22 cellular contexts compared by ENCODE assay signal in the genomic region with DNA sequence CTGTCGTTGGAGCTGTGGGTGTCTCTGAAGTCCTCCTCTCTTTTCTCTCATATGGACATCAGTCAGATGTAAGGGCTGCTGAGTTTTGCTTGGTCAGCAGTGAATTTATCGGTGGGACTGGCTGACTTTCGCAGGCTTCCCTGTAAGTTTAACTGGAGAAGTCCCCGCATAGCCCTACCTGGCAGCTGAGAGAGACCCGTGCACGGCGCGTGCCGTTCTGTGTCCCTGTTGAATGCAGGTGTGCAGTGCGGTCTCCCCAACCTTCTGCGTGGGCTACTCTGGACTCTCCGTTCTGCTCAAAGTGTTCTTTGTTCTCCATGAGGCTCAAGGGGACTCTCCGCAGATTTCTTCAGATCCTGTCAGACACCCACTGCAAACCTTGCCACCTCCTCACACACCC.
DNase-seq lines count a peak whose midpoint lies in the region; ATAC-seq, FAIRE-seq and TF ChIP-seq lines count a peak whose summit lies in the region.
"Had no signal": no experiment of that assay in that cellular context is flagged by ENCODE, and none has a peak within 500 bp of the region (broad histone marks: within the 10 kb centered on the region; RNA-seq: fewer than 3 reads in every experiment).

No MANE protein-coding gene starts in this region.

- TF ChIP-seq POLR2A in HepG2 (IDR thresholded peaks at IDR 0.05; ENCODE audit: insufficient read depth in 1 of 2, low read depth in 2 of 2, low read length in 2 of 2) (no peak), right lobe of liver (IDR thresholded peaks at IDR 0.05) (no peak)

- WGBS in HepG2 (ENCODE audit: low lambda C conversion rate) = 73% methylated on average over 12 of the region's 13 CpGs
- 53% methylated on average over 1 of the region's 13 CpGs for WGBS in right lobe of liver (ENCODE audit: insufficient coverage, low coverage, low lambda C conversion rate, missing lambda C conversion rate)

- TF ChIP-seq CTCF in HepG2 (CRISPR knock-in tag; IDR thresholded peaks at IDR 0.05) (no peak), right lobe of liver (IDR thresholded peaks at IDR 0.05) (no peak), KMS-11 (conservative IDR thresholded peaks at IDR 0.05; ENCODE audit: low read depth, low read length) (no peak), glutamatergic neuron (IDR thresholded peaks at IDR 0.05; ENCODE audit: partially characterized antibody, unreplicated experiment) (no peak)

- H3K4me3 ChIP-seq in HepG2 (replicated peaks in 1 of 3; ENCODE audit: insufficient read depth in 1 of 3, low read depth in 2 of 3, low read length in 3 of 3) (no peak overlapping the region), right lobe of liver (no peak overlapping the region), KMS-11 (IDR thresholded peaks at IDR 0.05; ENCODE audit: insufficient read depth, low read depth, low read length) (no peak overlapping the region)
- H3K4me3 ChIP-seq in BLaER1 treated with 17β-estradiol and CSF1 and Interleukin-3, amounts not matched to agents 10 nM and 100 nM = no peak overlapping the region

- POLR2A ChIA-PET in HepG2 (lab: Yijun Ruan, JAX) = no interaction called here

- no peaks in the 10 kb centered on the region for H3K4me1 Mint-ChIP-seq in glutamatergic neuron (ENCODE audit: low read depth, unreplicated experiment)
- H3K4me1 Mint-ChIP-seq in activated naive CD8-positive, alpha-beta T cell treated with anti-CD3 and anti-CD28 coated beads for 36 hours = no peaks in the 10 kb centered on the region
- H3K4me1 Mint-ChIP-seq: CD14-positive monocyte; CD4-positive, alpha-beta memory T cell; CD4-positive, CD25-positive, alpha-beta regulatory T cell; CD8-positive, alpha-beta memory T cell had no signal

- no peaks in the 10 kb centered on the region for H3K27me3 ChIP-seq in HepG2 (ENCODE audit: control insufficient read depth in 1 of 2, insufficient read depth in 2 of 2, low read length in 2 of 2)
- no peaks in the 10 kb centered on the region for H3K27me3 ChIP-seq in right lobe of liver
- no peaks in the 10 kb centered on the region for H3K27me3 ChIP-seq in BLaER1 treated with 17β-estradiol and CSF1 and Interleukin-3, amounts not matched to agents 10 nM and 100 nM
- no peaks in the 10 kb centered on the region for H3K27me3 ChIP-seq in KMS-11 (ENCODE audit: insufficient read depth, low read depth)
- H3K27me3 ChIP-seq: BE2C had no signal

- no TSS peak for BruUV-seq in HepG2 (replicated peaks; lab: Mats Ljungman, UMichigan)

- CTCF ChIA-PET in HepG2 (lab: Yijun Ruan, JAX; ENCODE audit: low intra/inter-chr PET ratio, low total read pairs) = no interaction called here

- peaks cover 2% of the 10 kb centered on the region for H3K27me3 Mint-ChIP-seq in glutamatergic neuron (ENCODE audit: unreplicated experiment)
- peaks cover 4% of the 10 kb centered on the region for H3K27me3 Mint-ChIP-seq in activated naive CD8-positive, alpha-beta T cell treated with anti-CD3 and anti-CD28 coated beads for 36 hours
- H3K27me3 Mint-ChIP-seq: CD4-positive, CD25-positive, alpha-beta regulatory T cell had no signal

- H3K79me2 ChIP-seq in HepG2 (ENCODE audit: insufficient read depth, low read length) (no peaks in the 10 kb centered on the region), KMS-11 (ENCODE audit: insufficient read depth, low read depth) (no peaks in the 10 kb centered on the region)

- no peaks in the 10 kb centered on the region for H3K36me3 ChIP-seq in HepG2 (replicated peaks in 1 of 2; ENCODE audit: control insufficient read depth in 1 of 2, insufficient read depth in 2 of 2, low read length in 2 of 2)
- H3K36me3 ChIP-seq in right lobe of liver = no peaks in the 10 kb centered on the region
- H3K36me3 ChIP-seq in BLaER1 treated with 17β-estradiol and CSF1 and Interleukin-3, amounts not matched to agents 10 nM and 100 nM = peaks cover 0 to 8% (median 0%) of the 10 kb centered on the region in 11 experiments; a peak in 1 of 22 replicates
- no peaks in the 10 kb centered on the region for H3K36me3 ChIP-seq in KMS-11 (ENCODE audit: insufficient read depth)
- H3K36me3 ChIP-seq: BE2C had no signal

- H3K9me3 ChIP-seq in HepG2 (ENCODE audit: low read length) = no peaks in the 10 kb centered on the region
- no peaks in the 10 kb centered on the region for H3K9me3 ChIP-seq in right lobe of liver
- peaks cover 0 to 18% (median 3%) of the 10 kb centered on the region in 11 experiments; a peak in 8 of 22 replicates for H3K9me3 ChIP-seq in BLaER1 treated with 17β-estradiol and CSF1 and Interleukin-3, amounts not matched to agents 10 nM and 100 nM (replicated peaks in 1 of 11)
- H3K9me3 ChIP-seq: BE2C had no signal

- no peak overlapping the region for H3K4me3 Mint-ChIP-seq in glutamatergic neuron (ENCODE audit: unreplicated experiment)
- no peak overlapping the region for H3K4me3 Mint-ChIP-seq in activated naive CD8-positive, alpha-beta T cell treated with anti-CD3 and anti-CD28 coated beads for 36 hours
- H3K4me3 Mint-ChIP-seq: CD14-positive monocyte; CD4-positive, alpha-beta memory T cell; CD4-positive, CD25-positive, alpha-beta regulatory T cell; CD8-positive, alpha-beta memory T cell had no signal

- H3K9me3 Mint-ChIP-seq in glutamatergic neuron (ENCODE audit: unreplicated experiment) = peaks cover 2% of the 10 kb centered on the region
- H3K9me3 Mint-ChIP-seq in activated naive CD8-positive, alpha-beta T cell treated with anti-CD3 and anti-CD28 coated beads for 36 hours = no peaks in the 10 kb centered on the region

- intact Hi-C loops in HepG2 (cut with micrococcal nuclease; ENCODE audit: unreplicated experiment) (no loop called here), right lobe of liver (cut with DNase I) (no loop called here)

- in situ Hi-C loops in HepG2 (cut with HindIII; ENCODE audit: extremely low pct_ligation_motif_present, low pct_unique_long_range_greater_than_20kb) = no loop called here

- no peak overlapping the region for H3K27ac ChIP-seq in HepG2 (ENCODE audit: extremely low read length, insufficient read depth, low read length)
- no peak overlapping the region for H3K27ac ChIP-seq in right lobe of liver
- peak overlapping the region in 1 of 11 experiments; percentile 20; a peak in 1 of 22 replicates for H3K27ac ChIP-seq in BLaER1 treated with 17β-estradiol and CSF1 and Interleukin-3, amounts not matched to agents 10 nM and 100 nM
- 0 out of 2 replicates have a peak overlapping the region, but pooled peaks have one; percentile 63 for H3K27ac ChIP-seq in KMS-11
- H3K27ac ChIP-seq: 22Rv1 had no signal

- no peak overlapping the region for H3K4me2 ChIP-seq in HepG2 (ENCODE audit: low read depth, low read length)
- H3K4me2 ChIP-seq in BLaER1 treated with 17β-estradiol and CSF1 and Interleukin-3, amounts not matched to agents 10 nM and 100 nM = peak overlapping the region in 7 of 11 experiments; percentile 11 to 96 (median 81); a peak in 8 of 22 replicates
- H3K4me2 ChIP-seq in KMS-11 = peak overlapping the region; percentile 50; the same call in 1 of the 2 replicates

- TF ChIP-seq EP300 in HepG2 (IDR thresholded peaks at IDR 0.05; ENCODE audit: low read depth in 2 of 2, low read length in 2 of 2) = no peak
- TF ChIP-seq EP300 in HepG2 (CRISPR knock-in tag; IDR thresholded peaks at IDR 0.05; ENCODE audit: borderline replicate concordance) = no peak

- H3K9ac ChIP-seq in HepG2 (ENCODE audit: insufficient read depth, low read depth, low read length) = no peak overlapping the region
- H3K9ac ChIP-seq in BLaER1 treated with 17β-estradiol and CSF1 and Interleukin-3, amounts not matched to agents 10 nM and 100 nM = no peak overlapping the region
- H3K9ac ChIP-seq in KMS-11 = no peak overlapping the region

- no peak overlapping the region for H3K27ac Mint-ChIP-seq in glutamatergic neuron (ENCODE audit: unreplicated experiment)
- no peak overlapping the region for H3K27ac Mint-ChIP-seq in activated naive CD8-positive, alpha-beta T cell treated with anti-CD3 and anti-CD28 coated beads for 36 hours
- H3K27ac Mint-ChIP-seq: CD14-positive monocyte; CD4-positive, alpha-beta memory T cell; CD8-positive, alpha-beta memory T cell had no signal

- H4K20me1 ChIP-seq in HepG2 (ENCODE audit: insufficient read depth, low read length) = no peaks in the 10 kb centered on the region
- no peaks in the 10 kb centered on the region for H4K20me1 ChIP-seq in BLaER1 treated with 17β-estradiol and CSF1 and Interleukin-3, amounts not matched to agents 10 nM and 100 nM
- H4K20me1 ChIP-seq in KMS-11 (ENCODE audit: insufficient read depth) = no peaks in the 10 kb centered on the region

- H2AFZ ChIP-seq in HepG2 (ENCODE audit: low read length) (no peak overlapping the region), KMS-11 (ENCODE audit: low read depth) (no peak overlapping the region)

- DNase-seq in HepG2 (ENCODE audit: low spot score) (no peak), right lobe of liver (no peak), glutamatergic neuron (no peak)
- no peak for DNase-seq in activated naive CD8-positive, alpha-beta T cell treated with anti-CD3 and anti-CD28 coated beads for 36 hours
- no peak for DNase-seq in stimulated activated CD4-positive, alpha-beta T cell treated with anti-CD3 and anti-CD28 coated beads, Interleukin-2, amount 100 ng/mL, for 24 hours
- DNase-seq: ACHN; BE2C; C1 segment of cervical spinal cord; Calu3; CD4-positive, alpha-beta memory T cell; CD4-positive, CD25-positive, alpha-beta regulatory T cell; CD8-positive, alpha-beta memory T cell; COR-L47; DMS79 treated with DMSO at 0.1 percent for 48 hours; GF-D8 had no signal

- ATAC-seq in HepG2 = no peak
- ATAC-seq in right lobe of liver = no peak

- FAIRE-seq in HepG2 (lab: Jason Lieb, UNC) = no peak
- FAIRE-seq: D721Med, G401.6, GM12891 had no signal

- no peaks in the 10 kb centered on the region for H3K4me1 ChIP-seq in HepG2 (ENCODE audit: insufficient read depth, low read length)
- H3K4me1 ChIP-seq in right lobe of liver = no peaks in the 10 kb centered on the region
- H3K4me1 ChIP-seq in BLaER1 treated with 17β-estradiol and CSF1 and Interleukin-3, amounts not matched to agents 10 nM and 100 nM = peaks cover 18 to 48% (median 40%) of the 10 kb centered on the region in 10 experiments
- peaks cover 23% of the 10 kb centered on the region for H3K4me1 ChIP-seq in KMS-11 (ENCODE audit: low read depth, poor library complexity, severe bottlenecking)
- H3K4me1 ChIP-seq: BE2C had no signal

- no peak for TF ChIP-seq RAD21 in HepG2 (CRISPR knock-in tag; IDR thresholded peaks at IDR 0.05)

- no peaks in the 10 kb centered on the region for H3K36me3 Mint-ChIP-seq in glutamatergic neuron (ENCODE audit: unreplicated experiment)
- peaks cover 2% of the 10 kb centered on the region for H3K36me3 Mint-ChIP-seq in activated naive CD8-positive, alpha-beta T cell treated with anti-CD3 and anti-CD28 coated beads for 36 hours
- H3K36me3 Mint-ChIP-seq: CD14-positive monocyte; CD4-positive, alpha-beta memory T cell; CD4-positive, CD25-positive, alpha-beta regulatory T cell; CD8-positive, alpha-beta memory T cell had no signal

TF ChIP-seq in HepG2, 621 proteins besides CTCF, POLR2A, EP300 and RAD21 (continues in another document):
- 0 out of 4 replicates have a peak, but pooled peaks have one; percentile 10 to 12 for TF ChIP-seq MAFK (conservative IDR thresholded peaks at IDR 0.05 in 1 of 2, IDR thresholded peaks at IDR 0.05 in 1 of 2; ENCODE audit: low read length in 2 of 2)
